Comparison of ENCODE assay signal across 1 cellular context in genomic region chr6:109978174-109979032, GRCh38.
TF ChIP-seq lines count a peak whose summit lies in the region.

A gene with protein sequence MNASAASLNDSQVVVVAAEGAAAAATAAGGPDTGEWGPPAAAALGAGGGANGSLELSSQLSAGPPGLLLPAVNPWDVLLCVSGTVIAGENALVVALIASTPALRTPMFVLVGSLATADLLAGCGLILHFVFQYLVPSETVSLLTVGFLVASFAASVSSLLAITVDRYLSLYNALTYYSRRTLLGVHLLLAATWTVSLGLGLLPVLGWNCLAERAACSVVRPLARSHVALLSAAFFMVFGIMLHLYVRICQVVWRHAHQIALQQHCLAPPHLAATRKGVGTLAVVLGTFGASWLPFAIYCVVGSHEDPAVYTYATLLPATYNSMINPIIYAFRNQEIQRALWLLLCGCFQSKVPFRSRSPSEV (plus strand): TSS chr6:109978311. CDS start chr6:109979113, 802 bp downstream.

TF ChIP-seq in HepG2, 621 proteins besides CTCF, POLR2A, EP300 and RAD21 (continued from another document and continues in another):
- TF ChIP-seq POLR2AphosphoS5 (IDR thresholded peaks at IDR 0.05; ENCODE audit: low read depth, low read length) (no peak), ZNF333 (CRISPR knock-in tag; IDR thresholded peaks at IDR 0.05; ENCODE audit: borderline replicate concordance) (no peak), CEBPB (IDR thresholded peaks at IDR 0.05; ENCODE audit: borderline replicate concordance, low read depth, low read length) (no peak), ZNF644 (CRISPR knock-in tag; IDR thresholded peaks at IDR 0.05; ENCODE audit: low read depth) (0 out of 2 replicates have a peak, but pooled peaks have one; percentile 41), ZNF317 (CRISPR knock-in tag; IDR thresholded peaks at IDR 0.05) (0 out of 2 replicates have a peak, but pooled peaks have one; percentile 44), BHLHE40 (IDR thresholded peaks at IDR 0.05; ENCODE audit: low read length) (no peak), THAP11 (CRISPR knock-in tag; IDR thresholded peaks at IDR 0.05) (peak; percentile 62; the same call in 1 of the 2 replicates), ZBTB14 (CRISPR knock-in tag; IDR thresholded peaks at IDR 0.05) (0 out of 2 replicates have a peak, but pooled peaks have one; percentile 30), SAFB2 (CRISPR knock-in tag; IDR thresholded peaks at IDR 0.05; ENCODE audit: borderline replicate concordance, low read depth) (no peak), HNRNPL (IDR thresholded peaks at IDR 0.05; ENCODE audit: low read depth, low read length) (no peak), GZF1 (CRISPR knock-in tag; IDR thresholded peaks at IDR 0.05) (0 out of 2 replicates have a peak, but pooled peaks have one; percentile 32), ZBTB8A (CRISPR knock-in tag; IDR thresholded peaks at IDR 0.05; ENCODE audit: borderline replicate concordance, low read depth) (no peak), ZNF296 (CRISPR knock-in tag; conservative IDR thresholded peaks at IDR 0.05) (0 out of 2 replicates have a peak, but pooled peaks have one; percentile 81), STAT5B (CRISPR knock-in tag; IDR thresholded peaks at IDR 0.05) (peak; percentile 79; the same call in 1 of the 2 replicates), SATB2 (CRISPR knock-in tag; IDR thresholded peaks at IDR 0.05) (peak; percentile 73; the same call in 1 of the 2 replicates), AFF4 (CRISPR knock-in tag; IDR thresholded peaks at IDR 0.05) (no peak), NFYB (CRISPR knock-in tag; IDR thresholded peaks at IDR 0.05) (no peak), ELF3 (CRISPR knock-in tag; IDR thresholded peaks at IDR 0.05) (peak; percentile 73), MXD4 (CRISPR knock-in tag; IDR thresholded peaks at IDR 0.05) (peak; percentile 60; the same call in 1 of the 2 replicates), ZNF792 (CRISPR knock-in tag; IDR thresholded peaks at IDR 0.05) (peak; percentile 86), ZFX (CRISPR knock-in tag; IDR thresholded peaks at IDR 0.05; ENCODE audit: low read depth) (no peak), XRCC5 (optimal IDR thresholded peaks at IDR 0.05; ENCODE audit: low read length) (peak; percentile 19), ARNTL (CRISPR knock-in tag; IDR thresholded peaks at IDR 0.05) (0 out of 2 replicates have a peak, but pooled peaks have one; percentile 27), YY1 (IDR thresholded peaks at IDR 0.05; ENCODE audit: insufficient read depth, insufficient replicate concordance, low read depth, low read length) (no peak), FOXP1 (IDR thresholded peaks at IDR 0.05) (no peak), FOXP1 (CRISPR knock-in tag; IDR thresholded peaks at IDR 0.05) (no peak), GATAD2A (CRISPR knock-in tag; IDR thresholded peaks at IDR 0.05) (0 out of 2 replicates have a peak, but pooled peaks have one; percentile 36), ELF1 (CRISPR knock-in tag; IDR thresholded peaks at IDR 0.05) (0 out of 2 replicates have a peak, but pooled peaks have one; percentile 23), MTERF4 (CRISPR knock-in tag; IDR thresholded peaks at IDR 0.05) (peak; percentile 83; the same call in 1 of the 2 replicates), HCFC1 (IDR thresholded peaks at IDR 0.05; ENCODE audit: low read depth, low read length) (0 out of 2 replicates have a peak, but pooled peaks have one; percentile 11), ELF4 (CRISPR knock-in tag; IDR thresholded peaks at IDR 0.05; ENCODE audit: borderline replicate concordance) (no peak), SCMH1 (CRISPR knock-in tag; IDR thresholded peaks at IDR 0.05; ENCODE audit: borderline replicate concordance) (no peak), ZNF260 (CRISPR knock-in tag; IDR thresholded peaks at IDR 0.05; ENCODE audit: borderline replicate concordance, low read depth) (no peak), ZBTB20 (CRISPR knock-in tag; IDR thresholded peaks at IDR 0.05; ENCODE audit: borderline replicate concordance, low read depth) (peak; percentile 84; the same call in 1 of the 2 replicates), CBX1 (IDR thresholded peaks at IDR 0.05; ENCODE audit: low read depth) (no peak), ZNF605 (CRISPR knock-in tag; IDR thresholded peaks at IDR 0.05) (no peak), NFE2L2 (IDR thresholded peaks at IDR 0.05; ENCODE audit: low read length) (no peak), ZNF883 (CRISPR knock-in tag; IDR thresholded peaks at IDR 0.05; ENCODE audit: not compliant biosample characterization) (peak; percentile 37), RORA (CRISPR knock-in tag; IDR thresholded peaks at IDR 0.05) (no peak), BRCA1 (CRISPR knock-in tag; IDR thresholded peaks at IDR 0.05) (peak; percentile 97)
- TF ChIP-seq, protein P1, sequence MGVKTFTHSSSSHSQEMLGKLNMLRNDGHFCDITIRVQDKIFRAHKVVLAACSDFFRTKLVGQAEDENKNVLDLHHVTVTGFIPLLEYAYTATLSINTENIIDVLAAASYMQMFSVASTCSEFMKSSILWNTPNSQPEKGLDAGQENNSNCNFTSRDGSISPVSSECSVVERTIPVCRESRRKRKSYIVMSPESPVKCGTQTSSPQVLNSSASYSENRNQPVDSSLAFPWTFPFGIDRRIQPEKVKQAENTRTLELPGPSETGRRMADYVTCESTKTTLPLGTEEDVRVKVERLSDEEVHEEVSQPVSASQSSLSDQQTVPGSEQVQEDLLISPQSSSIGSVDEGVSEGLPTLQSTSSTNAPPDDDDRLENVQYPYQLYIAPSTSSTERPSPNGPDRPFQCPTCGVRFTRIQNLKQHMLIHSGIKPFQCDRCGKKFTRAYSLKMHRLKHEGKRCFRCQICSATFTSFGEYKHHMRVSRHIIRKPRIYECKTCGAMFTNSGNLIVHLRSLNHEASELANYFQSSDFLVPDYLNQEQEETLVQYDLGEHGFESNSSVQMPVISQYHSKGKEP (CRISPR knock-in tag; IDR thresholded peaks at IDR 0.05): peak; percentile 93; the same call in 1 of the 2 replicates
- TF ChIP-seq, protein P2, sequence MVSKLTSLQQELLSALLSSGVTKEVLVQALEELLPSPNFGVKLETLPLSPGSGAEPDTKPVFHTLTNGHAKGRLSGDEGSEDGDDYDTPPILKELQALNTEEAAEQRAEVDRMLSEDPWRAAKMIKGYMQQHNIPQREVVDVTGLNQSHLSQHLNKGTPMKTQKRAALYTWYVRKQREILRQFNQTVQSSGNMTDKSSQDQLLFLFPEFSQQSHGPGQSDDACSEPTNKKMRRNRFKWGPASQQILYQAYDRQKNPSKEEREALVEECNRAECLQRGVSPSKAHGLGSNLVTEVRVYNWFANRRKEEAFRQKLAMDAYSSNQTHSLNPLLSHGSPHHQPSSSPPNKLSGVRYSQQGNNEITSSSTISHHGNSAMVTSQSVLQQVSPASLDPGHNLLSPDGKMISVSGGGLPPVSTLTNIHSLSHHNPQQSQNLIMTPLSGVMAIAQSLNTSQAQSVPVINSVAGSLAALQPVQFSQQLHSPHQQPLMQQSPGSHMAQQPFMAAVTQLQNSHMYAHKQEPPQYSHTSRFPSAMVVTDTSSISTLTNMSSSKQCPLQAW (CRISPR knock-in tag; IDR thresholded peaks at IDR 0.05): no peak
- TF ChIP-seq, protein P3, sequence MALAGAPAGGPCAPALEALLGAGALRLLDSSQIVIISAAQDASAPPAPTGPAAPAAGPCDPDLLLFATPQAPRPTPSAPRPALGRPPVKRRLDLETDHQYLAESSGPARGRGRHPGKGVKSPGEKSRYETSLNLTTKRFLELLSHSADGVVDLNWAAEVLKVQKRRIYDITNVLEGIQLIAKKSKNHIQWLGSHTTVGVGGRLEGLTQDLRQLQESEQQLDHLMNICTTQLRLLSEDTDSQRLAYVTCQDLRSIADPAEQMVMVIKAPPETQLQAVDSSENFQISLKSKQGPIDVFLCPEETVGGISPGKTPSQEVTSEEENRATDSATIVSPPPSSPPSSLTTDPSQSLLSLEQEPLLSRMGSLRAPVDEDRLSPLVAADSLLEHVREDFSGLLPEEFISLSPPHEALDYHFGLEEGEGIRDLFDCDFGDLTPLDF (CRISPR knock-in tag; IDR thresholded peaks at IDR 0.05): peak; percentile 39; the same call in 1 of the 2 replicates
- TF ChIP-seq, protein P4, sequence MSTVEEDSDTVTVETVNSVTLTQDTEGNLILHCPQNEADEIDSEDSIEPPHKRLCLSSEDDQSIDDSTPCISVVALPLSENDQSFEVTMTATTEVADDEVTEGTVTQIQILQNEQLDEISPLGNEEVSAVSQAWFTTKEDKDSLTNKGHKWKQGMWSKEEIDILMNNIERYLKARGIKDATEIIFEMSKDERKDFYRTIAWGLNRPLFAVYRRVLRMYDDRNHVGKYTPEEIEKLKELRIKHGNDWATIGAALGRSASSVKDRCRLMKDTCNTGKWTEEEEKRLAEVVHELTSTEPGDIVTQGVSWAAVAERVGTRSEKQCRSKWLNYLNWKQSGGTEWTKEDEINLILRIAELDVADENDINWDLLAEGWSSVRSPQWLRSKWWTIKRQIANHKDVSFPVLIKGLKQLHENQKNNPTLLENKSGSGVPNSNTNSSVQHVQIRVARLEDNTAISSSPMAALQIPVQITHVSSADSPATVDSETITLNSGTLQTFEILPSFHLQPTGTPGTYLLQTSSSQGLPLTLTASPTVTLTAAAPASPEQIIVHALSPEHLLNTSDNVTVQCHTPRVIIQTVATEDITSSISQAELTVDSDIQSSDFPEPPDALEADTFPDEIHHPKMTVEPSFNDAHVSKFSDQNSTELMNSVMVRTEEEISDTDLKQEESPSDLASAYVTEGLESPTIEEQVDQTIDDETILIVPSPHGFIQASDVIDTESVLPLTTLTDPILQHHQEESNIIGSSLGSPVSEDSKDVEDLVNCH (CRISPR knock-in tag; IDR thresholded peaks at IDR 0.05): no peak
- TF ChIP-seq, protein P5, sequence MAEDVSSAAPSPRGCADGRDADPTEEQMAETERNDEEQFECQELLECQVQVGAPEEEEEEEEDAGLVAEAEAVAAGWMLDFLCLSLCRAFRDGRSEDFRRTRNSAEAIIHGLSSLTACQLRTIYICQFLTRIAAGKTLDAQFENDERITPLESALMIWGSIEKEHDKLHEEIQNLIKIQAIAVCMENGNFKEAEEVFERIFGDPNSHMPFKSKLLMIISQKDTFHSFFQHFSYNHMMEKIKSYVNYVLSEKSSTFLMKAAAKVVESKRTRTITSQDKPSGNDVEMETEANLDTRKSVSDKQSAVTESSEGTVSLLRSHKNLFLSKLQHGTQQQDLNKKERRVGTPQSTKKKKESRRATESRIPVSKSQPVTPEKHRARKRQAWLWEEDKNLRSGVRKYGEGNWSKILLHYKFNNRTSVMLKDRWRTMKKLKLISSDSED (CRISPR knock-in tag; IDR thresholded peaks at IDR 0.05): 0 out of 2 replicates have a peak, but pooled peaks have one; percentile 65
- TF ChIP-seq, protein P6, sequence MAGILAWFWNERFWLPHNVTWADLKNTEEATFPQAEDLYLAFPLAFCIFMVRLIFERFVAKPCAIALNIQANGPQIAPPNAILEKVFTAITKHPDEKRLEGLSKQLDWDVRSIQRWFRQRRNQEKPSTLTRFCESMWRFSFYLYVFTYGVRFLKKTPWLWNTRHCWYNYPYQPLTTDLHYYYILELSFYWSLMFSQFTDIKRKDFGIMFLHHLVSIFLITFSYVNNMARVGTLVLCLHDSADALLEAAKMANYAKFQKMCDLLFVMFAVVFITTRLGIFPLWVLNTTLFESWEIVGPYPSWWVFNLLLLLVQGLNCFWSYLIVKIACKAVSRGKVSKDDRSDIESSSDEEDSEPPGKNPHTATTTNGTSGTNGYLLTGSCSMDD (CRISPR knock-in tag; IDR thresholded peaks at IDR 0.05): no peak
- TF ChIP-seq, protein P7, sequence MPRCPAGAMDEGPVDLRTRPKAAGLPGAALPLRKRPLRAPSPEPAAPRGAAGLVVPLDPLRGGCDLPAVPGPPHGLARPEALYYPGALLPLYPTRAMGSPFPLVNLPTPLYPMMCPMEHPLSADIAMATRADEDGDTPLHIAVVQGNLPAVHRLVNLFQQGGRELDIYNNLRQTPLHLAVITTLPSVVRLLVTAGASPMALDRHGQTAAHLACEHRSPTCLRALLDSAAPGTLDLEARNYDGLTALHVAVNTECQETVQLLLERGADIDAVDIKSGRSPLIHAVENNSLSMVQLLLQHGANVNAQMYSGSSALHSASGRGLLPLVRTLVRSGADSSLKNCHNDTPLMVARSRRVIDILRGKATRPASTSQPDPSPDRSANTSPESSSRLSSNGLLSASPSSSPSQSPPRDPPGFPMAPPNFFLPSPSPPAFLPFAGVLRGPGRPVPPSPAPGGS (CRISPR knock-in tag; IDR thresholded peaks at IDR 0.05): no peak; the same call in 1 of the 2 replicates
